ENCODE assay signal across 22 cellular contexts in genomic region chr6:108793449-108794134, GRCh38. TPM values are rescaled to one million over a fixed set of nuclear protein-coding genes. Genes with fewer than 3 reads are reported as not detected.
A peak's percentile ranks its signal among the peaks of the same experiment; 100 is the strongest.
DNase-seq lines count a peak whose midpoint lies in the region; ATAC-seq, FAIRE-seq and TF ChIP-seq lines count a peak whose summit lies in the region.
"Had no signal": no experiment of that assay in that cellular context is flagged by ENCODE, and none has a peak within 500 bp of the region (broad histone marks: within the 10 kb centered on the region; RNA-seq: fewer than 3 reads in every experiment).

No MANE protein-coding gene starts in this region.

- TF ChIP-seq POLR2A in H54 (IDR thresholded peaks at IDR 0.05; ENCODE audit: low read depth, low read length): no peak

- no peak for FAIRE-seq in H54 (lab: Jason Lieb, UNC)
- FAIRE-seq: GM12891, GM18507, HTR-8/SVneo had no signal

- H3K4me3 ChIP-seq in liver (ENCODE audit: low read depth in 1 of 3, low read length in 3 of 3): no peak overlapping the region
- H3K4me3 ChIP-seq: GM23338 had no signal

- TF ChIP-seq CTCF in 22Rv1 (IDR thresholded peaks at IDR 0.05): no peak
- TF ChIP-seq CTCF in VCaP (conservative IDR thresholded peaks at IDR 0.05): no peak
- no peak for TF ChIP-seq CTCF in liver (IDR thresholded peaks at IDR 0.05; ENCODE audit: low read depth, low read length, missing input control)

- H3K27ac ChIP-seq in 22Rv1 (peak overlapping the region; percentile 16; the same call in 1 of the 2 replicates), VCaP (peak overlapping the region; percentile 27; the same call in 1 of the 2 replicates), liver (ENCODE audit: low read depth in 1 of 2, low read length in 2 of 2) (peak overlapping the region; percentile 2 to 11)
- H3K27ac ChIP-seq: RWPE1 had no signal

- H3K9ac ChIP-seq in liver (ENCODE audit: low read depth in 1 of 2, low read length in 2 of 2): no peak overlapping the region

- H3K36me3 ChIP-seq in liver (ENCODE audit: control insufficient read depth in 4 of 4, insufficient read depth in 3 of 4, low read depth in 1 of 4, low read length in 3 of 4): no peaks in the 10 kb centered on the region

- DNase-seq in HuH-7 (ENCODE audit: low spot score) (peak; percentile 57), LoVo (ENCODE audit: low spot score) (no peak), H54 (ENCODE audit: insufficient read length, low spot score) (no peak)
- DNase-seq: AML-193; C1 segment of cervical spinal cord; Calu3; CD8-positive, alpha-beta memory T cell; DMS79; Karpas-422; NCI-H1694 treated with DMSO at 0.1 percent for 48 hours; NCI-H446 treated with DMSO at 0.1 percent for 48 hours; SIG-M5 had no signal

- WGBS in liver: 52% methylated on average over 4 of the region's 4 CpGs

- H3K9me3 ChIP-seq in liver (ENCODE audit: control insufficient read depth in 4 of 4, low read length in 3 of 4): no peaks in the 10 kb centered on the region

- ATAC-seq in GM18502 (IDR thresholded peaks at IDR 0.05; ENCODE audit: poor library complexity, unreplicated experiment): no peak
- no peak for ATAC-seq in HG03108 (IDR thresholded peaks at IDR 0.05; ENCODE audit: unreplicated experiment)
- ATAC-seq: GM23338 had no signal

- peaks cover 17 to 49% (median 47%) of the 10 kb centered on the region in 4 donors for H3K4me1 ChIP-seq in liver (ENCODE audit: control insufficient read depth in 4 of 4, insufficient read depth in 4 of 4, low read length in 3 of 4)

- H3K27me3 ChIP-seq in liver (ENCODE audit: control insufficient read depth in 4 of 4, insufficient read depth in 4 of 4, low read length in 3 of 4): no peaks in the 10 kb centered on the region

- peak in 1 of 2 donors; percentile 23 for TF ChIP-seq RAD21 in liver (IDR thresholded peaks at IDR 0.05)

TF ChIP-seq in liver, 16 proteins besides CTCF, POLR2A, EP300 and RAD21:
- peak; percentile 18 for TF ChIP-seq FOXA1 (IDR thresholded peaks at IDR 0.05)
- TF ChIP-seq EGR1 (IDR thresholded peaks at IDR 0.05; ENCODE audit: low read depth in 2 of 2): no peak
- TF ChIP-seq NR2F2 (IDR thresholded peaks at IDR 0.05): no peak
- peak; percentile 70 to 78 for TF ChIP-seq RXRA (IDR thresholded peaks at IDR 0.05)
- TF ChIP-seq REST (IDR thresholded peaks at IDR 0.05): no peak
- no peak for TF ChIP-seq TAF1 (conservative IDR thresholded peaks at IDR 0.05)
- no peak for TF ChIP-seq GABPA (IDR thresholded peaks at IDR 0.05 in 1 of 2, conservative IDR thresholded peaks at IDR 0.05 in 1 of 2)
- no peak for TF ChIP-seq SP1 (IDR thresholded peaks at IDR 0.05)
- peak; percentile 10 to 48 for TF ChIP-seq HNF4A (conservative IDR thresholded peaks at IDR 0.05)
- no peak for TF ChIP-seq HNF4G (IDR thresholded peaks at IDR 0.05)
- TF ChIP-seq FOXA2 (IDR thresholded peaks at IDR 0.05): peak; percentile 21
- TF ChIP-seq JUND (IDR thresholded peaks at IDR 0.05): peak in 1 of 2 donors; percentile 24
- no peak for TF ChIP-seq YY1 (IDR thresholded peaks at IDR 0.05)
- TF ChIP-seq MAX (IDR thresholded peaks at IDR 0.05): no peak
- TF ChIP-seq ATF3 (IDR thresholded peaks at IDR 0.05): no peak
- no peak for TF ChIP-seq ZBTB33 (IDR thresholded peaks at IDR 0.05)

RNA-seq across cellular contexts. Expression of gene ARMC2, which starts 54.6 kb away (rescaled TPM):
- total RNA-seq in liver: 1 to 10 TPM in 1 of 2 donors, under 1 TPM in 1; 0.51 to 1.5 TPM
- under 1 TPM; 0.24 to 0.94 TPM for polyA plus RNA-seq in liver
